Comparison of ENCODE assay signal across 18 cellular contexts in genomic region chr13:62837895-62838294, GRCh38.
A peak's percentile ranks its signal among the peaks of the same experiment; 100 is the strongest.
DNase-seq lines count a peak whose midpoint lies in the region; ATAC-seq and TF ChIP-seq lines count a peak whose summit lies in the region.
"Had no signal": no experiment of that assay in that cellular context is flagged by ENCODE, and none has a peak within 500 bp of the region (broad histone marks: within the 10 kb centered on the region; RNA-seq: fewer than 3 reads in every experiment).

No MANE protein-coding gene starts in this region.

- TF ChIP-seq CTCF in fibroblast of pulmonary artery (IDR thresholded peaks at IDR 0.05; ENCODE audit: low read length, missing control alignments): no peak
- no peak for TF ChIP-seq CTCF in CD14-positive monocyte (IDR thresholded peaks at IDR 0.05)

- H3K27ac Mint-ChIP-seq in CD14-positive monocyte: no peak overlapping the region
- H3K27ac Mint-ChIP-seq: CD4-positive, CD25-positive, alpha-beta regulatory T cell had no signal

- no peak overlapping the region for H3K4me3 Mint-ChIP-seq in CD14-positive monocyte
- H3K4me3 Mint-ChIP-seq: CD4-positive, CD25-positive, alpha-beta regulatory T cell had no signal

- no peaks in the 10 kb centered on the region for H3K4me1 Mint-ChIP-seq in CD14-positive monocyte
- H3K4me1 Mint-ChIP-seq: CD4-positive, CD25-positive, alpha-beta regulatory T cell had no signal

- DNase-seq in DMS53 (lab: John Stamatoyannopoulos, UW) (peak; percentile 56), NCI-H460 (ENCODE audit: extremely low read depth, low read depth) (peak; percentile 44), brain pericyte (ENCODE audit: low read depth, low spot score) (peak; percentile 37), fibroblast of pulmonary artery (ENCODE audit: low read depth) (peak; percentile 39), NCI-H2029 (lab: John Stamatoyannopoulos, UW) (no peak), CD14-positive monocyte (ENCODE audit: low spot score) (no peak)
- DNase-seq: AML-193; CD4-positive, CD25-positive, alpha-beta regulatory T cell; DMS79; GM23248; NCI-H1048; NCI-H2171 treated with DMSO at 0.1 percent for 48 hours; NCI-H510A treated with DMSO at 0.1 percent for 48 hours; RPMI8226 had no signal

- peaks cover 0 to 3% (median 3%) of the 10 kb centered on the region in 3 donors for H3K27me3 Mint-ChIP-seq in CD14-positive monocyte (ENCODE audit: low read depth in 3 of 3)
- H3K27me3 Mint-ChIP-seq: CD4-positive, CD25-positive, alpha-beta regulatory T cell had no signal

- ATAC-seq in GM21619 (IDR thresholded peaks at IDR 0.05; ENCODE audit: unreplicated experiment) (no peak), HG02884 (IDR thresholded peaks at IDR 0.05; ENCODE audit: unreplicated experiment) (no peak)
- ATAC-seq: A549, K562 had no signal

- H3K9me3 Mint-ChIP-seq in CD14-positive monocyte: peaks cover 0 to 9% (median 1%) of the 10 kb centered on the region in 7 donors

- no peak overlapping the region for H3K4me3 ChIP-seq in fibroblast of pulmonary artery (replicated peaks; ENCODE audit: low read depth, low read length)
- H3K4me3 ChIP-seq: A549, GM23248, K562 had no signal

- intact Hi-C loops in CD14-positive monocyte (cut with micrococcal nuclease): no loop called here

- no peaks in the 10 kb centered on the region for H3K36me3 Mint-ChIP-seq in CD14-positive monocyte
- H3K36me3 Mint-ChIP-seq: CD4-positive, CD25-positive, alpha-beta regulatory T cell had no signal

Comparison
In these comparisons a context has a peak if more than half of its experiments do, and no peak if none do; other contexts are left out.
1. DNase-seq: peak in DMS53 (single experiment), NCI-H460 (single experiment), brain pericyte (single experiment) and fibroblast of pulmonary artery (single experiment); none in NCI-H2029 (single experiment) and CD14-positive monocyte (single experiment).